In genomic region chr10:16570731-16571130, GRCh38 we compare ENCODE assay signal across 18 cellular contexts. TPM values are rescaled to one million over a fixed set of nuclear protein-coding genes. Genes with fewer than 3 reads are reported as not detected.
DNase-seq lines count a peak whose midpoint lies in the region; ATAC-seq lines count a peak whose summit lies in the region.
"Had no signal": no experiment of that assay in that cellular context is flagged by ENCODE, and none has a peak within 500 bp of the region (broad histone marks: within the 10 kb centered on the region; RNA-seq: fewer than 3 reads in every experiment).

No MANE protein-coding gene starts in this region.

- no peak overlapping the region for H3K4me3 ChIP-seq in H7 (ENCODE audit: insufficient read depth, low read depth, low read length)
- H3K4me3 ChIP-seq: A549, left ventricle myocardium inferior had no signal

- POLR2A ChIA-PET in activated CD4-positive, alpha-beta memory T cell treated with anti-CD3 and anti-CD28 coated beads, Interleukin-2, amount 10 ng/mL, durations not matched to agents 7 days and 5 days (lab: Charles Lee) = no interaction called here
- POLR2A ChIA-PET in activated CD4-positive, alpha-beta memory T cell treated with anti-CD3 and anti-CD28 coated beads for 36 hours (lab: Charles Lee) = no interaction called here

- H3K36me3 ChIP-seq in H7 (replicated peaks; ENCODE audit: control insufficient read depth, insufficient read depth, low read length) = no peaks in the 10 kb centered on the region
- H3K36me3 ChIP-seq: left ventricle myocardium inferior had no signal

- peaks cover 6% of the 10 kb centered on the region for H3K27me3 Mint-ChIP-seq in activated CD4-positive, alpha-beta memory T cell treated with anti-CD3 and anti-CD28 coated beads, Interleukin-2, amount 10 ng/mL, durations not matched to agents 7 days and 5 days
- peaks cover 14% of the 10 kb centered on the region for H3K27me3 Mint-ChIP-seq in activated CD4-positive, alpha-beta memory T cell treated with anti-CD3 and anti-CD28 coated beads for 36 hours
- H3K27me3 Mint-ChIP-seq in stimulated activated memory B cell treated with anti-CD40 and anti-IgM and Interleukin-4, amounts not matched to agents 10 μg/mL and 1 μg/mL and 100 μg/mL, for 72 hours = peaks cover 35% of the 10 kb centered on the region

- H3K27ac Mint-ChIP-seq in activated CD4-positive, alpha-beta memory T cell treated with anti-CD3 and anti-CD28 coated beads, Interleukin-2, amount 10 ng/mL, durations not matched to agents 7 days and 5 days = peak overlapping the region; percentile 1
- no peak overlapping the region for H3K27ac Mint-ChIP-seq in activated CD4-positive, alpha-beta memory T cell treated with anti-CD3 and anti-CD28 coated beads for 36 hours
- no peak overlapping the region for H3K27ac Mint-ChIP-seq in stimulated activated memory B cell treated with anti-CD40 and anti-IgM and Interleukin-4, amounts not matched to agents 10 μg/mL and 1 μg/mL and 100 μg/mL, for 72 hours
- H3K27ac Mint-ChIP-seq: HFFc6 had no signal

- H3K4me1 Mint-ChIP-seq in activated CD4-positive, alpha-beta memory T cell treated with anti-CD3 and anti-CD28 coated beads, Interleukin-2, amount 10 ng/mL, durations not matched to agents 7 days and 5 days = peaks cover 12% of the 10 kb centered on the region
- peaks cover 7% of the 10 kb centered on the region for H3K4me1 Mint-ChIP-seq in activated CD4-positive, alpha-beta memory T cell treated with anti-CD3 and anti-CD28 coated beads for 36 hours (ENCODE audit: low read depth)
- H3K4me1 Mint-ChIP-seq in stimulated activated memory B cell treated with anti-CD40 and anti-IgM and Interleukin-4, amounts not matched to agents 10 μg/mL and 1 μg/mL and 100 μg/mL, for 72 hours = peaks cover 19% of the 10 kb centered on the region

- CTCF ChIA-PET in activated CD4-positive, alpha-beta memory T cell treated with anti-CD3 and anti-CD28 coated beads, Interleukin-2, amount 10 ng/mL, durations not matched to agents 7 days and 5 days (lab: Charles Lee) = no interaction called here
- CTCF ChIA-PET in activated CD4-positive, alpha-beta memory T cell treated with anti-CD3 and anti-CD28 coated beads for 36 hours (lab: Charles Lee) = no interaction called here

- no peaks in the 10 kb centered on the region; the same call in 1 of the 2 replicates for H3K27me3 ChIP-seq in H7 (ENCODE audit: control insufficient read depth, insufficient read depth, low read length)

- ATAC-seq in GM21737 (IDR thresholded peaks at IDR 0.05; ENCODE audit: unreplicated experiment) (peak; percentile 95), HG03175 (IDR thresholded peaks at IDR 0.05; ENCODE audit: unreplicated experiment) (peak; percentile 94)
- peak; percentile 71 for ATAC-seq in stimulated activated memory B cell treated with anti-CD40 and anti-IgM and Interleukin-4, amounts not matched to agents 10 μg/mL and 1 μg/mL and 100 μg/mL, for 72 hours
- ATAC-seq: A549; activated T-cell treated with anti-CD3 and anti-CD28 coated beads, Interleukin-2, amount 50 U/mL, for 4 hours had no signal

- intact Hi-C loops in activated CD4-positive, alpha-beta memory T cell treated with anti-CD3 and anti-CD28 coated beads for 36 hours (cut with micrococcal nuclease) = no loop called here

- H3K36me3 Mint-ChIP-seq in activated CD4-positive, alpha-beta memory T cell treated with anti-CD3 and anti-CD28 coated beads, Interleukin-2, amount 10 ng/mL, durations not matched to agents 7 days and 5 days (ENCODE audit: low read depth) = no peaks in the 10 kb centered on the region
- H3K36me3 Mint-ChIP-seq in activated CD4-positive, alpha-beta memory T cell treated with anti-CD3 and anti-CD28 coated beads for 36 hours = no peaks in the 10 kb centered on the region
- H3K36me3 Mint-ChIP-seq in stimulated activated memory B cell treated with anti-CD40 and anti-IgM and Interleukin-4, amounts not matched to agents 10 μg/mL and 1 μg/mL and 100 μg/mL, for 72 hours = no peaks in the 10 kb centered on the region

- DNase-seq in activated CD4-positive, alpha-beta memory T cell treated with anti-CD3 and anti-CD28 coated beads, Interleukin-2, amount 10 ng/mL, durations not matched to agents 7 days and 5 days = no peak
- DNase-seq in activated CD4-positive, alpha-beta memory T cell treated with anti-CD3 and anti-CD28 coated beads for 36 hours = no peak
- DNase-seq in H7 (no peak), AML-193 (lab: John Stamatoyannopoulos, UW) (no peak), germinal center (ENCODE audit: low spot score) (no peak)
- DNase-seq: activated T-cell treated with anti-CD3 and anti-CD28 coated beads, Interleukin-2, amount 50 U/mL, for 4 hours; foreskin melanocyte; HFFc6; left ventricle myocardium inferior; NCI-H1105; T-helper 9 cell had no signal

- H3K4me3 Mint-ChIP-seq in activated CD4-positive, alpha-beta memory T cell treated with anti-CD3 and anti-CD28 coated beads, Interleukin-2, amount 10 ng/mL, durations not matched to agents 7 days and 5 days = peak overlapping the region; percentile 44
- no peak overlapping the region for H3K4me3 Mint-ChIP-seq in activated CD4-positive, alpha-beta memory T cell treated with anti-CD3 and anti-CD28 coated beads for 36 hours
- peak overlapping the region; percentile 46 for H3K4me3 Mint-ChIP-seq in stimulated activated memory B cell treated with anti-CD40 and anti-IgM and Interleukin-4, amounts not matched to agents 10 μg/mL and 1 μg/mL and 100 μg/mL, for 72 hours
- H3K4me3 Mint-ChIP-seq: activated T-cell treated with anti-CD3 and anti-CD28 coated beads, Interleukin-2, amount 50 U/mL, for 4 hours; HFFc6 had no signal

- no peaks in the 10 kb centered on the region for H3K9me3 Mint-ChIP-seq in activated CD4-positive, alpha-beta memory T cell treated with anti-CD3 and anti-CD28 coated beads, Interleukin-2, amount 10 ng/mL, durations not matched to agents 7 days and 5 days
- H3K9me3 Mint-ChIP-seq in activated CD4-positive, alpha-beta memory T cell treated with anti-CD3 and anti-CD28 coated beads for 36 hours = no peaks in the 10 kb centered on the region
- H3K9me3 Mint-ChIP-seq in stimulated activated memory B cell treated with anti-CD40 and anti-IgM and Interleukin-4, amounts not matched to agents 10 μg/mL and 1 μg/mL and 100 μg/mL, for 72 hours = no peaks in the 10 kb centered on the region
- H3K9me3 Mint-ChIP-seq: activated T-cell treated with anti-CD3 and anti-CD28 coated beads, Interleukin-2, amount 50 U/mL, for 4 hours; HFFc6 had no signal

RNA-seq across cellular contexts. Expression of gene C1QL3, which starts 49.1 kb away (rescaled TPM):
- under 1 TPM; 0.08 to 0.15 TPM for total RNA-seq in activated CD4-positive, alpha-beta memory T cell treated with anti-CD3 and anti-CD28 coated beads, Interleukin-2, amount 10 ng/mL, durations not matched to agents 7 days and 5 days
- total RNA-seq in activated CD4-positive, alpha-beta memory T cell treated with anti-CD3 and anti-CD28 coated beads for 36 hours = not detected
- 0.17 and 0.92 TPM in 2 replicates for total RNA-seq in H7 (2014; rRNA removed; shearing (Covaris generic))
- total RNA-seq: activated T-cell treated with anti-CD3 and anti-CD28 coated beads, Interleukin-2, amount 50 U/mL, for 4 hours; Daoy; HFFc6; left ventricle myocardium inferior; OCI-LY7; osteoblast had no signal
